ENCODE assay signal across 8 cellular contexts in genomic region chr9:104743377-104743985, GRCh38. TPM values are rescaled to one million over a fixed set of nuclear protein-coding genes. Genes with fewer than 3 reads are reported as not detected.
A peak's percentile ranks its signal among the peaks of the same experiment; 100 is the strongest.
DNase-seq lines count a peak whose midpoint lies in the region; ATAC-seq, FAIRE-seq and TF ChIP-seq lines count a peak whose summit lies in the region.

No MANE protein-coding gene starts in this region.

- H3K4me1 ChIP-seq in OCI-LY1 (ENCODE audit: insufficient read depth, low read length, severe bottlenecking), result peaks cover 22% of the 10 kb centered on the region
- H3K4me1 ChIP-seq in right lobe of liver, result peaks cover 0 to 19% (median 8%) of the 10 kb centered on the region in 4 donors

- peak; percentile 31 to 47 (median 42) for ATAC-seq in right lobe of liver

- 25% methylated on average over 7 of the region's 7 CpGs for WGBS in right lobe of liver (ENCODE audit: insufficient coverage, low coverage, low lambda C conversion rate, missing lambda C conversion rate)

- no peak overlapping the region for H3K27ac ChIP-seq in OCI-LY1 (ENCODE audit: low read depth, low read length, poor library complexity, severe bottlenecking)
- H3K27ac ChIP-seq in right lobe of liver, result no peak overlapping the region

- H3K27me3 ChIP-seq in OCI-LY1 (ENCODE audit: insufficient read depth, low read length) (no peaks in the 10 kb centered on the region), right lobe of liver (no peaks in the 10 kb centered on the region)

- DNase-seq in GDM1 (lab: John Stamatoyannopoulos, UW), result peak; percentile 38
- DNase-seq in H4 (ENCODE audit: low spot score), result peak; percentile 65
- peak; percentile 71 for DNase-seq in KBM-7
- peak; percentile 43 to 85 for DNase-seq in T47D (ENCODE audit: low read depth in 1 of 2, low spot score in 1 of 2)
- no peak for DNase-seq in right lobe of liver
- DNase-seq in activated effector memory CD4-positive, alpha-beta T cell treated with Interleukin-2 at 50 U/mL for 16 hours, result no peak

- no peak overlapping the region for H3K9ac ChIP-seq in OCI-LY1 (ENCODE audit: low read length)

- H3K4me2 ChIP-seq in OCI-LY1 (ENCODE audit: low read length), result no peak overlapping the region

- no peaks in the 10 kb centered on the region for H3K9me3 ChIP-seq in OCI-LY1 (ENCODE audit: low read length)
- no peaks in the 10 kb centered on the region for H3K9me3 ChIP-seq in right lobe of liver

- H3K79me2 ChIP-seq in OCI-LY1 (ENCODE audit: insufficient read depth, low read length), result no peaks in the 10 kb centered on the region

- no peak overlapping the region for H3K4me3 ChIP-seq in OCI-LY1 (ENCODE audit: low read depth, low read length, poor library complexity, severe bottlenecking)
- no peak overlapping the region for H3K4me3 ChIP-seq in right lobe of liver

- H3K9me2 ChIP-seq in OCI-LY1 (ENCODE audit: low read depth, low read length), result no peaks in the 10 kb centered on the region

- no peak overlapping the region for H2AFZ ChIP-seq in OCI-LY1 (ENCODE audit: low read length)

- no peak for TF ChIP-seq POLR2A in right lobe of liver (IDR thresholded peaks at IDR 0.05)

- TF ChIP-seq CTCF in OCI-LY1 (IDR thresholded peaks at IDR 0.05; ENCODE audit: low read length) (peak; percentile 81), right lobe of liver (IDR thresholded peaks at IDR 0.05) (peak; percentile 61 to 83 (median 75))

- intact Hi-C loops in right lobe of liver (cut with DNase I), result no loop called here

- in situ Hi-C loops in KBM-7 (cut with MboI; ENCODE audit: low pct_unique_long_range_greater_than_20kb, low sequenced_read_pairs), result no loop called here
- in situ Hi-C loops in T47D (cut with HindIII; ENCODE audit: low pct_unique_long_range_greater_than_20kb, low sequenced_read_pairs), result no loop called here

- peak; percentile 98 for FAIRE-seq in A204.1 (lab: Jason Lieb, UNC)

- no peaks in the 10 kb centered on the region for H4K20me1 ChIP-seq in OCI-LY1 (ENCODE audit: insufficient read depth, low read length)

- H3K36me3 ChIP-seq in OCI-LY1 (ENCODE audit: insufficient read depth, low read length) (no peaks in the 10 kb centered on the region), right lobe of liver (no peaks in the 10 kb centered on the region)

- no peaks in the 10 kb centered on the region for H3F3A ChIP-seq in OCI-LY1 (ENCODE audit: insufficient read depth, low read length)

RNA-seq across cellular contexts. Expression of gene NIPSNAP3A, which starts 4.0 kb away (rescaled TPM):
- total RNA-seq in H4 (2014; rRNA removed; shearing (Covaris generic)), result 38.4 and 44.3 TPM in 2 replicates
- 10 to 100 TPM; 16.8 to 28.1 (median 22.4) TPM for total RNA-seq in right lobe of liver

RNA-seq across cellular contexts. Expression of gene NIPSNAP3B, which starts 20.4 kb away (rescaled TPM):
- total RNA-seq in H4 (2014; rRNA removed; shearing (Covaris generic)), result 0.62 and 1.5 TPM in 2 replicates
- total RNA-seq in right lobe of liver, result under 1 TPM; 0.29 to 0.99 (median 0.71) TPM

RNA-seq across cellular contexts. Expression of gene OR13D1, which starts 49.2 kb away (rescaled TPM):
- not detected in 2 replicates for total RNA-seq in H4 (2014; rRNA removed; shearing (Covaris generic))
- not detected for total RNA-seq in right lobe of liver

Comparison
In these comparisons a context has a peak if more than half of its experiments do, and no peak if none do; other contexts are left out.
1. DNase-seq: peak in GDM1 (single experiment), H4 (single experiment), KBM-7 (single experiment) and T47D (2 of 2); none in right lobe of liver (0 of 3) and activated effector memory CD4-positive, alpha-beta T cell treated with Interleukin-2 at 50 U/mL for 16 hours (single experiment).